In the genomic region with DNA sequence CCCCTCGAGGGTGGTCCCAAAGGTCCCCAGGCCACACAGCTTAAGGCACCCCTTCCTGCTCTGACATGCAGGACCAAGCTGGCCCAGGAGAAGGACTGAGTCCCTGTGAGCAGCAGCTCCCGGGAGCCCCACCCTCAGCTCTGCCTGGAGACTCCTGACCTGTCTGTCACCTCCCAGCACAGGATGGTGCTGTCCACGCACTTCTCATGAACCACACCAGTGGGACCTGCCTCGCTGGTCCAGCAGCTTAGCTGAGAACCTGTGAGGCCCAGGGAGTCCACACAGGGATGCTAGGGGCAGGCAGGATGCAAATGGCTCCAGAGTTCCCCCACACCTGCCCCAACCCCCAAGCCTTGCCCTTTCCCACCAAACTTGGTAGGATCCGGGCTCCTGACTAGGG, we compare ENCODE assay signal across 15 cellular contexts. TPM values are rescaled to one million over a fixed set of nuclear protein-coding genes. Genes with fewer than 3 reads are reported as not detected.
DNase-seq lines count a peak whose midpoint lies in the region; ATAC-seq and TF ChIP-seq lines count a peak whose summit lies in the region.
"Had no signal": no experiment of that assay in that cellular context is flagged by ENCODE, and none has a peak within 500 bp of the region (broad histone marks: within the 10 kb centered on the region; RNA-seq: fewer than 3 reads in every experiment).

No MANE protein-coding gene starts in this region.

- POLR2A ChIA-PET in AG04450 (lab: Yijun Ruan, JAX), result no interaction called here
- POLR2A ChIA-PET in PC-9 (lab: Charles Lee; ENCODE audit: unreplicated experiment), result no interaction called here

- ATAC-seq in GM18867 (IDR thresholded peaks at IDR 0.05; ENCODE audit: unreplicated experiment), result no peak
- ATAC-seq: activated CD4-positive, alpha-beta T cell treated with anti-CD3 and anti-CD28 coated beads for 36 hours had no signal

- TF ChIP-seq CTCF in AG04450 (IDR thresholded peaks at IDR 0.05; ENCODE audit: low read depth, low read length) (no peak), PC-9 (conservative IDR thresholded peaks at IDR 0.05) (no peak), esophagus squamous epithelium (IDR thresholded peaks at IDR 0.05) (no peak), osteoblast (IDR thresholded peaks at IDR 0.05; ENCODE audit: extremely low read depth, low read depth, low read length) (no peak), coronary artery (IDR thresholded peaks at IDR 0.05) (no peak)

- no peaks in the 10 kb centered on the region for H3K9me2 ChIP-seq in PC-9 (ENCODE audit: insufficient read depth)

- DNase-seq in AG04450 (ENCODE audit: low read depth, low spot score) (no peak), PC-9 (peak; percentile 8 to 45), esophagus squamous epithelium (lab: John Stamatoyannopoulos, UW) (no peak), osteoblast (ENCODE audit: insufficient read length, low spot score, missing footprints) (peak; percentile 87), GM19238 (ENCODE audit: insufficient read length, low spot score) (no peak), coronary artery (ENCODE audit: low spot score) (no peak), NCI-H2107 (lab: John Stamatoyannopoulos, UW) (no peak)
- DNase-seq: activated CD4-positive, alpha-beta T cell treated with anti-CD3 and anti-CD28 coated beads for 36 hours; activated T-cell treated with anti-CD3 and anti-CD28 coated beads, Interleukin-2, amount 50 U/mL, for 48 hours; amniotic stem cell; MM.1S; nucleus accumbens; stimulated activated CD8-positive, alpha-beta memory T cell treated with anti-CD3 and anti-CD28 coated beads, Interleukin-4, amount 100 ng/mL, for 48 hours had no signal

- no TSS peak for BruUV-seq in PC-9 (replicated peaks; lab: Mats Ljungman, UMichigan)

- H3K27ac ChIP-seq in AG04450 (ENCODE audit: low read depth, low read length) (peak overlapping the region; percentile 21), PC-9 (peak overlapping the region; percentile 57), esophagus squamous epithelium (peak overlapping the region; percentile 91 to 97 (median 92)), osteoblast (ENCODE audit: low read depth, low read length) (no peak overlapping the region), coronary artery (no peak overlapping the region)

- H3K4me3 ChIP-seq in AG04450 (ENCODE audit: low read depth, low read length) (no peak overlapping the region), PC-9 (no peak overlapping the region), esophagus squamous epithelium (no peak overlapping the region), osteoblast (ENCODE audit: insufficient read depth, low read length) (no peak overlapping the region), coronary artery (no peak overlapping the region)
- H3K4me3 ChIP-seq: HAP-1 had no signal

- intact Hi-C loops in PC-9 (cut with micrococcal nuclease; ENCODE audit: unreplicated experiment), result no loop called here
- intact Hi-C loops in esophagus squamous epithelium (cut with DNase I), result no loop called here

- CTCF ChIA-PET in AG04450 (lab: Charles Lee) (interaction anchor here (0.6 kb wide), 2 partner anchors 37 to 45 kb away, joined by 3 to 4 read pairs; no protein-coding TSS in a partner anchor), PC-9 (lab: Charles Lee) (no interaction called here)

- H3K9me3 ChIP-seq in AG04450 (ENCODE audit: control insufficient read depth, insufficient read depth, low read length) (no peaks in the 10 kb centered on the region; the same call in 1 of the 2 replicates), PC-9 (ENCODE audit: insufficient read depth, low read depth) (no peaks in the 10 kb centered on the region), esophagus squamous epithelium (no peaks in the 10 kb centered on the region), osteoblast (ENCODE audit: low read depth, low read length) (no peaks in the 10 kb centered on the region)
- H3K9me3 ChIP-seq: HAP-1 had no signal

- H2AFZ ChIP-seq in PC-9 (no peak overlapping the region), osteoblast (ENCODE audit: low read length) (no peak overlapping the region)

- WGBS in esophagus squamous epithelium, 2 donors, result 38% methylated on average over 4 of the region's 5 CpGs; no CpG with 5 or more reads in 1 of the 2 donors

- H4K20me1 ChIP-seq in PC-9 (ENCODE audit: insufficient read depth) (no peaks in the 10 kb centered on the region), osteoblast (ENCODE audit: insufficient read depth, low read length) (peaks cover 36% of the 10 kb centered on the region)

- TF ChIP-seq POLR2A in esophagus squamous epithelium (IDR thresholded peaks at IDR 0.05), result no peak

- H3K27me3 ChIP-seq in AG04450 (ENCODE audit: control insufficient read depth, insufficient read depth, low read length) (no peaks in the 10 kb centered on the region), PC-9 (ENCODE audit: insufficient read depth, low read depth) (no peaks in the 10 kb centered on the region), esophagus squamous epithelium (no peaks in the 10 kb centered on the region), osteoblast (ENCODE audit: insufficient read depth, low read length) (no peaks in the 10 kb centered on the region)

- no peaks in the 10 kb centered on the region for H3K36me3 ChIP-seq in PC-9 (ENCODE audit: low read depth)
- no peaks in the 10 kb centered on the region for H3K36me3 ChIP-seq in esophagus squamous epithelium
- no peaks in the 10 kb centered on the region for H3K36me3 ChIP-seq in osteoblast (ENCODE audit: insufficient read depth, low read length)
- H3K36me3 ChIP-seq: HAP-1 had no signal

- H3K4me1 ChIP-seq in PC-9 (replicated peaks; ENCODE audit: insufficient read depth) (peaks cover 69% of the 10 kb centered on the region), esophagus squamous epithelium (peaks cover 57 to 100% (median 89%) of the 10 kb centered on the region in 3 donors), osteoblast (ENCODE audit: insufficient read depth, low read length) (peaks cover 39% of the 10 kb centered on the region)

- H3K79me2 ChIP-seq in PC-9 (ENCODE audit: low read depth), result peaks cover 47% of the 10 kb centered on the region
- H3K79me2 ChIP-seq in osteoblast (ENCODE audit: insufficient read depth, low read length), result no peaks in the 10 kb centered on the region

- peaks cover 33% of the 10 kb centered on the region; the same call in 1 of the 2 replicates for H3F3A ChIP-seq in PC-9 (ENCODE audit: insufficient read depth, low read depth)

- peak overlapping the region; percentile 73 for H3K4me2 ChIP-seq in PC-9
- no peak overlapping the region for H3K4me2 ChIP-seq in osteoblast (ENCODE audit: insufficient read depth, low read length)

RNA-seq across cellular contexts. Expression of gene CCDC85C, which starts 27.7 kb away (rescaled TPM):
- polyA plus RNA-seq in AG04450 (2011; rRNA removed), result 7.2 and 8.5 TPM in 2 replicates
- polyA minus RNA-seq in AG04450 (2011; rRNA and poly(A)+ RNA removed), result 11.3 and 13.8 TPM in 2 replicates
- 21.2 and 24.8 TPM in 2 replicates for total RNA-seq in PC-9 (2021)
- 10 to 100 TPM; 23.4 to 52.0 (median 27.1) TPM for total RNA-seq in esophagus squamous epithelium
- total RNA-seq in osteoblast, result 3.2 and 3.6 TPM in 2 replicates

Comparison
In these comparisons a context has a peak if more than half of its experiments do, and no peak if none do; other contexts are left out.
1. DNase-seq: peak in PC-9 (2 of 2) and osteoblast (single experiment); none in AG04450 (single experiment), esophagus squamous epithelium (single experiment), GM19238 (single experiment), coronary artery (single experiment) and NCI-H2107 (single experiment).
2. H3K27ac ChIP-seq: peak in AG04450 (single experiment), PC-9 (single experiment) and esophagus squamous epithelium (4 of 4); none in osteoblast (single experiment) and coronary artery (0 of 2).